In genomic region chr6:14267885-14268660, GRCh38 we compare ENCODE assay signal across 30 cellular contexts.
"Had no signal": no experiment of that assay in that cellular context is flagged by ENCODE, and none has a peak within 500 bp of the region (broad histone marks: within the 10 kb centered on the region; RNA-seq: fewer than 3 reads in every experiment).

No MANE protein-coding gene starts in this region.

- H3K27ac ChIP-seq: ascending aorta, cardiac muscle cell, RWPE1, VCaP had no signal

- H3K9me3 Mint-ChIP-seq: activated naive CD4-positive, alpha-beta T cell treated with anti-CD3 and anti-CD28 coated beads, Interleukin-2, amount 50 U/mL, for 24 hours had no signal

- H3K36me3 Mint-ChIP-seq: activated naive CD4-positive, alpha-beta T cell treated with anti-CD3 and anti-CD28 coated beads, Interleukin-2, amount 50 U/mL, for 24 hours; T-cell had no signal

- H3K36me3 ChIP-seq: ascending aorta, cardiac muscle cell had no signal

- H3K27me3 Mint-ChIP-seq: activated CD4-positive, alpha-beta T cell treated with anti-CD3 and anti-CD28 coated beads, Interleukin-2, amount 10 ng/mL, durations not matched to agents 24 days and 14 days; activated CD8-positive, alpha-beta T cell treated with anti-CD3 and anti-CD28 coated beads for 36 hours; activated naive CD4-positive, alpha-beta T cell treated with anti-CD3 and anti-CD28 coated beads, Interleukin-2, amount 50 U/mL, for 24 hours; activated naive CD8-positive, alpha-beta T cell treated with anti-CD3 and anti-CD28 coated beads, Interleukin-2, amount 10 ng/mL, durations not matched to agents 7 days and 5 days; activated T-helper 17 cell treated with anti-CD3 and anti-CD28 coated beads, Interleukin-2, amount 50 U/mL, for 72 hours; T-cell; T-helper 17 cell had no signal

- H3K4me3 ChIP-seq: ascending aorta, cardiac muscle cell had no signal

- H3K27me3 ChIP-seq: ascending aorta, cardiac muscle cell had no signal

- DNase-seq: activated CD4-positive, alpha-beta T cell treated with anti-CD3 and anti-CD28 coated beads, Interleukin-2, amount 10 ng/mL, durations not matched to agents 24 days and 14 days; activated CD4-positive, alpha-beta T cell treated with anti-CD3 and anti-CD28 coated beads, Interleukin-2, amount 50 U/mL, for 4 hours; activated CD8-positive, alpha-beta T cell treated with anti-CD3 and anti-CD28 coated beads for 36 hours; activated effector memory CD4-positive, alpha-beta T cell treated with anti-CD3 and anti-CD28 coated beads, Interleukin-2, amount 50 U/mL, for 16 hours; activated naive CD4-positive, alpha-beta T cell treated with Interleukin-2 at 50 U/mL for 16 hours; activated naive CD8-positive, alpha-beta T cell treated with anti-CD3 and anti-CD28 coated beads, Interleukin-2, amount 10 ng/mL, durations not matched to agents 7 days and 5 days; activated T-cell treated with anti-CD3 and anti-CD28 coated beads, Interleukin-2, amount 50 U/mL, for 1 hour; activated T-cell treated with anti-CD3 and anti-CD28 coated beads, Interleukin-2, amount 50 U/mL, for 72 hours; amygdala; KG1; MM.1S; MV-4-11; NCI-H1092; NCI-H1436 treated with DMSO at 0.1 percent for 48 hours; NCI-H1694 treated with DMSO at 0.1 percent for 48 hours; NCI-H2029; NCI-H345; NCI-H524 treated with DMSO at 0.1 percent for 48 hours; SIG-M5; T-cell; T-helper 17 cell had no signal

- H3K27ac Mint-ChIP-seq: activated CD4-positive, alpha-beta T cell treated with anti-CD3 and anti-CD28 coated beads, Interleukin-2, amount 10 ng/mL, durations not matched to agents 24 days and 14 days; activated CD8-positive, alpha-beta T cell treated with anti-CD3 and anti-CD28 coated beads for 36 hours; activated naive CD4-positive, alpha-beta T cell treated with anti-CD3 and anti-CD28 coated beads, Interleukin-2, amount 50 U/mL, for 24 hours; activated naive CD8-positive, alpha-beta T cell treated with anti-CD3 and anti-CD28 coated beads, Interleukin-2, amount 10 ng/mL, durations not matched to agents 7 days and 5 days; activated T-cell treated with anti-CD3 and anti-CD28 coated beads, Interleukin-2, amount 50 U/mL, for 72 hours; activated T-helper 17 cell treated with anti-CD3 and anti-CD28 coated beads, Interleukin-2, amount 50 U/mL, for 72 hours; T-cell; T-helper 17 cell had no signal

- ATAC-seq: activated CD8-positive, alpha-beta T cell treated with anti-CD3 and anti-CD28 coated beads for 36 hours; activated T-cell treated with anti-CD3 and anti-CD28 coated beads, Interleukin-2, amount 50 U/mL, for 72 hours; activated T-helper 17 cell treated with anti-CD3 and anti-CD28 coated beads, Interleukin-2, amount 50 U/mL, for 72 hours; Panc1; Right ventricle myocardium inferior; SK-N-SH treated with all-trans-retinoic acid at 6 μM for 48 hours; T-cell; T-helper 17 cell had no signal

- H3K4me1 ChIP-seq: ascending aorta had no signal

- H3K4me3 Mint-ChIP-seq: activated CD4-positive, alpha-beta T cell treated with anti-CD3 and anti-CD28 coated beads, Interleukin-2, amount 10 ng/mL, durations not matched to agents 24 days and 14 days; activated CD8-positive, alpha-beta T cell treated with anti-CD3 and anti-CD28 coated beads for 36 hours; activated naive CD4-positive, alpha-beta T cell treated with anti-CD3 and anti-CD28 coated beads, Interleukin-2, amount 50 U/mL, for 24 hours; activated naive CD8-positive, alpha-beta T cell treated with anti-CD3 and anti-CD28 coated beads, Interleukin-2, amount 10 ng/mL, durations not matched to agents 7 days and 5 days; activated T-cell treated with anti-CD3 and anti-CD28 coated beads, Interleukin-2, amount 50 U/mL, for 72 hours; activated T-helper 17 cell treated with anti-CD3 and anti-CD28 coated beads, Interleukin-2, amount 50 U/mL, for 72 hours; T-cell; T-helper 17 cell had no signal
